1 cellular context compared by ENCODE assay signal in the genomic region with DNA sequence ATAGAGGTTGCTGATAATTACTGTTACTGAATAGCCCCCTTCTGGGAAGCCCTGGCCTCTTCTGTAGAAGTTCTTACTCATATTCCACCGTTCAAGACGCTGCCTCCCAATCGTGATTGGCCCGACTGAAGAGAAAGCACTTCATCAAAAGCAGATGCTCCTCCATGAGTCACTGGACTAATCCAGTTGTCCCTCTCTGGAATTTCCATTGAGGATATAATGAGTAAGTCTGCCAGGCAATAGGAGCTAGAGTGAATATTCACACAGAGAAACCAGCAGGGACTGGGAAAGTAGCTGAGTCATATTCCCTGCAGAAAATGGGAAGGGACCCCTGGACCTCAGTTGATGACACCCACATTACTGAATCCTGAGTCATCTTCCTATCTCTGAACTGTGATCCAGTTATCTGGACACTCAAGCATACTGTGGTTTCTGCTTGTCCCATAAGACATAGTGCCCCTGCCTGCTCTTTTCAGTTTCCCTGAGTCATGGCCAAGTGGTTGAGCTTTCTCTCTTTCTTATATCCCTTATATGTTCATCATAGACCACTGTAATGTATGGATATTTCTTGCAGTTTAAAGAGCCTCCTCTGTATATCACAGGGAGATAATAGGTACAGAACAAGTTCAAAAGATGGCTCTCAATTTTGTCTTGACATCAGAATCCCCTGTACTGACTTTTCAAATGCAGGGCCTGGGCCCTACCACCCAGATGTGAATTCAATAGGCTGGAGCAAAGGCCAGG.
TF ChIP-seq lines count a peak whose summit lies in the region.

No MANE protein-coding gene starts in this region.

TF ChIP-seq in IMR-90, 13 proteins besides CTCF, POLR2A, EP300 and RAD21 (continued from another document):
- TF ChIP-seq FOS (IDR thresholded peaks at IDR 0.05; ENCODE audit: low read depth, low read length) (peak; percentile 95), NFE2L2 (IDR thresholded peaks at IDR 0.05; ENCODE audit: low read depth, low read length) (peak; percentile 96), CEBPB (IDR thresholded peaks at IDR 0.05; ENCODE audit: low read depth, low read length) (peak; percentile 45; the same call in 1 of the 2 replicates), SMC3 (IDR thresholded peaks at IDR 0.05; ENCODE audit: low read depth, low read length) (no peak; the same call in 1 of the 2 replicates), MAZ (IDR thresholded peaks at IDR 0.05; ENCODE audit: borderline replicate concordance, low read depth, low read length) (no peak; the same call in 1 of the 2 replicates), MAFK (IDR thresholded peaks at IDR 0.05; ENCODE audit: low read depth, low read length) (peak; percentile 88), RCOR1 (IDR thresholded peaks at IDR 0.05; ENCODE audit: insufficient replicate concordance, low read length) (peak; percentile 61), CHD1 (IDR thresholded peaks at IDR 0.05; ENCODE audit: low read depth, low read length) (0 out of 2 replicates have a peak, but pooled peaks have one; percentile 74), RFX5 (IDR thresholded peaks at IDR 0.05; ENCODE audit: low read depth, low read length) (no peak), MXI1 (IDR thresholded peaks at IDR 0.05; ENCODE audit: borderline replicate concordance, low read depth, low read length) (no peak)
- TF ChIP-seq, protein P1, sequence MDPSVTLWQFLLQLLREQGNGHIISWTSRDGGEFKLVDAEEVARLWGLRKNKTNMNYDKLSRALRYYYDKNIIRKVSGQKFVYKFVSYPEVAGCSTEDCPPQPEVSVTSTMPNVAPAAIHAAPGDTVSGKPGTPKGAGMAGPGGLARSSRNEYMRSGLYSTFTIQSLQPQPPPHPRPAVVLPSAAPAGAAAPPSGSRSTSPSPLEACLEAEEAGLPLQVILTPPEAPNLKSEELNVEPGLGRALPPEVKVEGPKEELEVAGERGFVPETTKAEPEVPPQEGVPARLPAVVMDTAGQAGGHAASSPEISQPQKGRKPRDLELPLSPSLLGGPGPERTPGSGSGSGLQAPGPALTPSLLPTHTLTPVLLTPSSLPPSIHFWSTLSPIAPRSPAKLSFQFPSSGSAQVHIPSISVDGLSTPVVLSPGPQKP (IDR thresholded peaks at IDR 0.05; ENCODE audit: borderline replicate concordance, low read depth, low read length) = no peak
